40 cellular contexts compared by ENCODE assay signal in the genomic region with DNA sequence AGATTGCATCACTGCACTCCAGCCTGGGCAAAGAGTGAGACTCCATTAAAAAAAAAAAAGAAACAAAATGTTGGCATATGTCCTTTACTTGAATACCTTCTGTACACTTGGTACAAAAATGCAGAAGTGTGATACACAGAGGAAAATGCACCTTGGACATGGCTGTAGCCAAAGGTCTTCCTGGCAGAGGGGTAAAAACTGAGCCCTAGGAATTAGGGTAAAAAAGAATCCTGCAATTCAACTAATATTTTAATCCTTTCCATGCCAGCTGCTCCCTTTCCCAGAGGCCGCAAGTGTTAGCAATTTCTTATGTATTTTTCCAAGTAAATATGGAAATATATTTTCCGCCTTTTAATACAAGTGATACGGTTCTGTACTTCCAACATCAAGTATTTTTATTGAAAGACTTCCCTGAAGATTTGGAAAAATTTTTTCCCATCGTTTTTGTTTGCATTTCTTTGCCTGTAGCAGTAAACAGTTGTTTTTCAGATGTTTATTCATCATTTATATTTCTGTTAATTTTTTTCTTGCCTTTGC. TPM values are rescaled to one million over a fixed set of nuclear protein-coding genes. Genes with fewer than 3 reads are reported as not detected.
"Had no signal": no experiment of that assay in that cellular context is flagged by ENCODE, and none has a peak within 500 bp of the region (broad histone marks: within the 10 kb centered on the region; RNA-seq: fewer than 3 reads in every experiment).

No MANE protein-coding gene starts in this region.

- DNase-seq: activated CD4-positive, alpha-beta memory T cell treated with anti-CD3 and anti-CD28 coated beads for 36 hours; activated CD4-positive, alpha-beta T cell treated with anti-CD3 and anti-CD28 coated beads for 36 hours; activated CD4-positive, alpha-beta T cell treated with anti-CD3 and anti-CD28 coated beads, Interleukin-2, amount 10 ng/mL, durations not matched to agents 24 days and 14 days; activated CD4-positive, CD25-positive, alpha-beta regulatory T cell; activated CD4-positive, CD25-positive, alpha-beta regulatory T cell treated with anti-CD3 and anti-CD28 coated beads, Interleukin-2, amount 50 U/mL, for 72 hours; activated CD8-positive, alpha-beta memory T cell treated with anti-CD3 and anti-CD28 coated beads, Interleukin-2, amount 10 ng/mL, durations not matched to agents 7 days and 5 days; activated CD8-positive, alpha-beta memory T cell treated with anti-CD3 and anti-CD28 coated beads, Interleukin-2, amount 50 U/mL, for 4 hours; activated CD8-positive, alpha-beta T cell treated with anti-CD3 and anti-CD28 coated beads, Interleukin-2, amount 10 ng/mL, durations not matched to agents 7 days and 5 days; activated gamma-delta T cell; activated naive CD4-positive, alpha-beta T cell; activated naive CD4-positive, alpha-beta T cell treated with anti-CD3 and anti-CD28 coated beads, Interleukin-2, amount 10 ng/mL, durations not matched to agents 7 days and 5 days; activated T-cell treated with anti-CD3 and anti-CD28 coated beads, Interleukin-2, amount 50 U/mL, for 1 hour; amniotic stem cell; anterior cingulate cortex; brain microvascular endothelial cell; caudate nucleus; cerebellar nuclear complex; colonic mucosa; effector CD8-positive, alpha-beta T cell; esophagus squamous epithelium; foreskin melanocyte; heart right ventricle; SW 1271; T-cell; T1000 had no signal

- H3K4me3 Mint-ChIP-seq: activated CD4-positive, alpha-beta memory T cell treated with anti-CD3 and anti-CD28 coated beads for 36 hours; activated CD4-positive, alpha-beta T cell treated with anti-CD3 and anti-CD28 coated beads for 36 hours; activated CD4-positive, alpha-beta T cell treated with anti-CD3 and anti-CD28 coated beads, Interleukin-2, amount 10 ng/mL, durations not matched to agents 24 days and 14 days; activated CD8-positive, alpha-beta memory T cell treated with anti-CD3 and anti-CD28 coated beads, Interleukin-2, amount 10 ng/mL, durations not matched to agents 7 days and 5 days; activated CD8-positive, alpha-beta T cell treated with anti-CD3 and anti-CD28 coated beads, Interleukin-2, amount 10 ng/mL, durations not matched to agents 7 days and 5 days; activated naive CD4-positive, alpha-beta T cell treated with anti-CD3 and anti-CD28 coated beads, Interleukin-2, amount 10 ng/mL, durations not matched to agents 7 days and 5 days; activated naive CD8-positive, alpha-beta T cell; T-cell; T-helper 1 cell treated with Interleukin-12 subunit alpha and Interleukin-12 subunit beta and Interleukin-4 antibody, amounts not matched to agents 30 μg/mL and 1 μg/mL, for 36 hours; T-helper 2 cell treated with Interferon-gamma antibody and Interleukin-4, amounts not matched to agents 5 μg/mL and 100 μg/mL, for 36 hours had no signal

- H3K27ac Mint-ChIP-seq: activated CD4-positive, alpha-beta memory T cell treated with anti-CD3 and anti-CD28 coated beads for 36 hours; activated CD4-positive, alpha-beta T cell treated with anti-CD3 and anti-CD28 coated beads for 36 hours; activated CD4-positive, alpha-beta T cell treated with anti-CD3 and anti-CD28 coated beads, Interleukin-2, amount 10 ng/mL, durations not matched to agents 24 days and 14 days; activated CD8-positive, alpha-beta T cell treated with anti-CD3 and anti-CD28 coated beads, Interleukin-2, amount 10 ng/mL, durations not matched to agents 7 days and 5 days; activated naive CD8-positive, alpha-beta T cell; T-cell; T-helper 1 cell treated with Interleukin-12 subunit alpha and Interleukin-12 subunit beta and Interleukin-4 antibody, amounts not matched to agents 30 μg/mL and 1 μg/mL, for 36 hours; T-helper 2 cell treated with Interferon-gamma antibody and Interleukin-4, amounts not matched to agents 5 μg/mL and 100 μg/mL, for 36 hours had no signal

- H3K9me3 ChIP-seq: colonic mucosa, esophagus squamous epithelium, gastroesophageal sphincter, heart right ventricle had no signal

- FAIRE-seq: astrocyte, bronchial epithelial cell, endometrium, endothelial cell of umbilical vein had no signal

- H3K27ac ChIP-seq: brain microvascular endothelial cell, colonic mucosa, epithelial cell of prostate, esophagus squamous epithelium, gastroesophageal sphincter, heart right ventricle had no signal

- ATAC-seq: activated CD4-positive, alpha-beta T cell treated with anti-CD3 and anti-CD28 coated beads for 36 hours; activated CD8-positive, alpha-beta memory T cell treated with anti-CD3 and anti-CD28 coated beads, Interleukin-2, amount 10 ng/mL, durations not matched to agents 7 days and 5 days; activated CD8-positive, alpha-beta T cell treated with anti-CD3 and anti-CD28 coated beads, Interleukin-2, amount 10 ng/mL, durations not matched to agents 7 days and 5 days; gastroesophageal sphincter; heart right ventricle; T-cell had no signal

- H3K27me3 ChIP-seq: brain microvascular endothelial cell, colonic mucosa, esophagus squamous epithelium, gastroesophageal sphincter, heart right ventricle had no signal

- H3K27me3 Mint-ChIP-seq: activated CD4-positive, alpha-beta memory T cell treated with anti-CD3 and anti-CD28 coated beads for 36 hours; activated CD4-positive, alpha-beta T cell treated with anti-CD3 and anti-CD28 coated beads for 36 hours; activated CD4-positive, alpha-beta T cell treated with anti-CD3 and anti-CD28 coated beads, Interleukin-2, amount 10 ng/mL, durations not matched to agents 24 days and 14 days; activated CD8-positive, alpha-beta memory T cell treated with anti-CD3 and anti-CD28 coated beads, Interleukin-2, amount 10 ng/mL, durations not matched to agents 7 days and 5 days; activated naive CD4-positive, alpha-beta T cell treated with anti-CD3 and anti-CD28 coated beads, Interleukin-2, amount 10 ng/mL, durations not matched to agents 7 days and 5 days; activated naive CD8-positive, alpha-beta T cell; T-cell had no signal

- H3K4me3 ChIP-seq: colonic mucosa, esophagus squamous epithelium, gastroesophageal sphincter, heart right ventricle had no signal

- H3K36me3 ChIP-seq: colonic mucosa had no signal

- H3K9me3 Mint-ChIP-seq: activated CD4-positive, alpha-beta memory T cell treated with anti-CD3 and anti-CD28 coated beads for 36 hours; activated CD4-positive, alpha-beta T cell treated with anti-CD3 and anti-CD28 coated beads, Interleukin-2, amount 10 ng/mL, durations not matched to agents 24 days and 14 days; activated naive CD4-positive, alpha-beta T cell treated with anti-CD3 and anti-CD28 coated beads, Interleukin-2, amount 10 ng/mL, durations not matched to agents 7 days and 5 days; T-cell; T-helper 1 cell treated with Interleukin-12 subunit alpha and Interleukin-12 subunit beta and Interleukin-4 antibody, amounts not matched to agents 30 μg/mL and 1 μg/mL, for 36 hours; T-helper 2 cell treated with Interferon-gamma antibody and Interleukin-4, amounts not matched to agents 5 μg/mL and 100 μg/mL, for 36 hours had no signal

- H3K4me1 ChIP-seq: colonic mucosa, esophagus squamous epithelium, gastroesophageal sphincter, heart right ventricle had no signal

RNA-seq across cellular contexts. Expression of a gene that starts 26.2 kb away (rescaled TPM):
- total RNA-seq: activated CD4-positive, alpha-beta memory T cell treated with anti-CD3 and anti-CD28 coated beads for 36 hours; activated CD4-positive, alpha-beta T cell treated with anti-CD3 and anti-CD28 coated beads for 36 hours; activated CD4-positive, alpha-beta T cell treated with anti-CD3 and anti-CD28 coated beads, Interleukin-2, amount 10 ng/mL, durations not matched to agents 24 days and 14 days; activated CD8-positive, alpha-beta memory T cell treated with anti-CD3 and anti-CD28 coated beads for 36 hours; activated CD8-positive, alpha-beta memory T cell treated with anti-CD3 and anti-CD28 coated beads, Interleukin-2, amount 10 ng/mL, durations not matched to agents 7 days and 5 days; activated CD8-positive, alpha-beta T cell treated with anti-CD3 and anti-CD28 coated beads, Interleukin-2, amount 10 ng/mL, durations not matched to agents 7 days and 5 days; astrocyte; bronchial epithelial cell; dermis microvascular lymphatic vessel endothelial cell; endothelial cell of umbilical vein; esophagus squamous epithelium; fibroblast of lung; fibroblast of villous mesenchyme; gastroesophageal sphincter; glomerular endothelial cell; heart right ventricle; T-cell had no signal
- polyA plus RNA-seq: endothelial cell of umbilical vein, esophagus, fibroblast of lung, heart right ventricle had no signal
